8 cellular contexts compared by ENCODE assay signal in genomic region chr10:110077436-110078120, GRCh38.
DNase-seq lines count a peak whose midpoint lies in the region; ATAC-seq, FAIRE-seq and TF ChIP-seq lines count a peak whose summit lies in the region.

No MANE protein-coding gene starts in this region.

- H3K27me3 ChIP-seq in prostate gland (replicated peaks; ENCODE audit: insufficient read depth) = no peaks in the 10 kb centered on the region

- intact Hi-C loops in prostate gland (cut with DNase I) = no loop called here

- 71% methylated on average over 5 of the region's 5 CpGs for WGBS in prostate gland

- TF ChIP-seq CTCF in prostate gland (IDR thresholded peaks at IDR 0.05) = no peak

- H3K36me3 ChIP-seq in prostate gland = no peaks in the 10 kb centered on the region

- TF ChIP-seq POLR2A in GM12892 (IDR thresholded peaks at IDR 0.05; ENCODE audit: low read depth, low read length) = no peak
- no peak for TF ChIP-seq POLR2A in prostate gland (IDR thresholded peaks at IDR 0.05)

- no peaks in the 10 kb centered on the region for H3K4me1 ChIP-seq in prostate gland (replicated peaks)

- DNase-seq in GM12892 (ENCODE audit: insufficient read length) (no peak), OCI-M1 (lab: John Stamatoyannopoulos, UW) (peak; percentile 76), epithelial cell of prostate (ENCODE audit: low read depth, low spot score) (no peak), prostate gland (ENCODE audit: low spot score) (no peak), NCI-H226 (no peak), AG08396 (ENCODE audit: low spot score) (no peak), RCC 7860 (ENCODE audit: low spot score) (no peak)

- FAIRE-seq in GM12892 (lab: Jason Lieb, UNC) = peak; percentile 62
- no peak for FAIRE-seq in RCC 7860 (lab: Jason Lieb, UNC)

- ATAC-seq in GM21576 (IDR thresholded peaks at IDR 0.05; ENCODE audit: unreplicated experiment) = no peak

- H3K9me3 ChIP-seq in prostate gland = no peaks in the 10 kb centered on the region

- no peak overlapping the region for H3K4me3 ChIP-seq in prostate gland

- peak overlapping the region; percentile 70 for H3K27ac ChIP-seq in epithelial cell of prostate
- H3K27ac ChIP-seq in prostate gland = peak overlapping the region; percentile 2 to 10
